Comparison of ENCODE assay signal across 8 cellular contexts in genomic region chr15:56052389-56053045, GRCh38. TPM values are rescaled to one million over a fixed set of nuclear protein-coding genes. Genes with fewer than 3 reads are reported as not detected.
DNase-seq lines count a peak whose midpoint lies in the region; ATAC-seq and TF ChIP-seq lines count a peak whose summit lies in the region.

No MANE protein-coding gene starts in this region.

- no peaks in the 10 kb centered on the region for H3K36me3 Mint-ChIP-seq in MCF 10A (ENCODE audit: insufficient read depth, unreplicated experiment)

- no peak for ATAC-seq in HG02938 (IDR thresholded peaks at IDR 0.05; ENCODE audit: unreplicated experiment)

- 0 out of 2 replicates have a peak, but pooled peaks have one; percentile 22 for TF ChIP-seq CTCF in HEK293 (tag by site-specific recombination; IDR thresholded peaks at IDR 0.05)
- TF ChIP-seq CTCF in MCF 10A (IDR thresholded peaks at IDR 0.05; ENCODE audit: unreplicated experiment) = peak; percentile 51
- peak; percentile 53 to 80 (median 68) for TF ChIP-seq CTCF in tibial nerve (IDR thresholded peaks at IDR 0.05)

- 0 to 11% methylated on average over 2 of the region's 2 CpGs for WGBS in tibial nerve, 2 donors

- peak; percentile 15 for DNase-seq in NCI-H510A treated with DMSO at 0.1 percent for 48 hours (lab: John Stamatoyannopoulos, UW)
- no peak for DNase-seq in NCI-H510A (lab: John Stamatoyannopoulos, UW)
- DNase-seq in NCI-H524 (lab: John Stamatoyannopoulos, UW) = peak; percentile 49 to 79
- DNase-seq in MCF 10A (ENCODE audit: unreplicated experiment) = peak; percentile 58
- peak; percentile 33 for DNase-seq in kidney glomerular epithelial cell (lab: John Stamatoyannopoulos, UW)
- no peak for DNase-seq in tibial nerve (ENCODE audit: low spot score in 2 of 2)

- H3K4me3 ChIP-seq in HEK293 (ENCODE audit: low read depth, low read length) (no peak overlapping the region), tibial nerve (no peak overlapping the region)

- TF ChIP-seq EP300 in tibial nerve (IDR thresholded peaks at IDR 0.05) = no peak

- POLR2A ChIA-PET in HEK293 (lab: Yijun Ruan, JAX) = no interaction called here
- POLR2A ChIA-PET in MCF 10A (lab: Yijun Ruan, JAX) = interaction anchor here (0.8 to 3.2 kb wide), 15 partner anchors 10 to 157 kb away, joined by 3 to 27 read pairs (median 6); partner anchors contain the start of gene NEDD4

- no peak for TF ChIP-seq POLR2A in tibial nerve (IDR thresholded peaks at IDR 0.05)

- H3K36me3 ChIP-seq in HEK293 (ENCODE audit: control insufficient read depth in 2 of 2, insufficient read depth in 1 of 2, low read length in 2 of 2) (no peaks in the 10 kb centered on the region), tibial nerve (no peaks in the 10 kb centered on the region)

- peaks cover 15% of the 10 kb centered on the region for H3K4me1 Mint-ChIP-seq in MCF 10A (ENCODE audit: insufficient read depth, unreplicated experiment)

- no peak overlapping the region for H3K27ac ChIP-seq in HEK293 (ENCODE audit: extremely low read depth, low read depth, low read length)
- H3K27ac ChIP-seq in tibial nerve = no peak overlapping the region

- H3K9me3 ChIP-seq in HEK293 (ENCODE audit: control insufficient read depth, insufficient read depth, low read depth, low read length) = no peaks in the 10 kb centered on the region
- H3K9me3 ChIP-seq in tibial nerve = no peaks in the 10 kb centered on the region

- no TSS peak for BruUV-seq in MCF 10A (replicated peaks; lab: Mats Ljungman, UMichigan)

- intact Hi-C loops in MCF 10A (cut with micrococcal nuclease) = loop anchor here (1.0 kb wide), 4 partner anchors 59 to 404 kb away; partner anchors contain the start of gene NEDD4

- no peak overlapping the region for H3K4me3 Mint-ChIP-seq in MCF 10A (ENCODE audit: unreplicated experiment)

- H3K27ac Mint-ChIP-seq in MCF 10A (ENCODE audit: low read depth, unreplicated experiment) = no peak overlapping the region

- CTCF ChIA-PET in HEK293 (lab: Yijun Ruan, JAX) = interaction anchor here (0.6 to 2.2 kb wide), 13 partner anchors 9 to 332 kb away, joined by 3 to 11 read pairs (median 3); no protein-coding TSS in a partner anchor
- CTCF ChIA-PET in MCF 10A (lab: Yijun Ruan, JAX) = interaction anchor here (0.6 to 5.2 kb wide), 20 partner anchors 8 to 404 kb away, joined by 3 to 79 read pairs (median 4); partner anchors contain the start of gene NEDD4

- H3K4me1 ChIP-seq in HEK293 (ENCODE audit: control insufficient read depth, insufficient read depth, low read length) (no peaks in the 10 kb centered on the region), tibial nerve (no peaks in the 10 kb centered on the region)

- H3K27me3 ChIP-seq in tibial nerve = no peaks in the 10 kb centered on the region

- H3K9me3 Mint-ChIP-seq in MCF 10A (ENCODE audit: unreplicated experiment) = no peaks in the 10 kb centered on the region

- H3K27me3 Mint-ChIP-seq in MCF 10A (ENCODE audit: insufficient read depth, unreplicated experiment) = no peaks in the 10 kb centered on the region

TF ChIP-seq in HEK293, 187 proteins besides CTCF, POLR2A, EP300 and RAD21 (continues in another document):
- no peak for TF ChIP-seq ZNF558 (tag by site-specific recombination; IDR thresholded peaks at IDR 0.05)
- no peak for TF ChIP-seq ZBTB17 (tag by site-specific recombination; IDR thresholded peaks at IDR 0.05)
- TF ChIP-seq ZNF274 (IDR thresholded peaks at IDR 0.05; ENCODE audit: low read length) = no peak
- no peak for TF ChIP-seq ZNF274 (tag by site-specific recombination; IDR thresholded peaks at IDR 0.05; ENCODE audit: borderline replicate concordance)
- no peak for TF ChIP-seq GLIS1 (tag by site-specific recombination; IDR thresholded peaks at IDR 0.05)
- TF ChIP-seq, protein P1, sequence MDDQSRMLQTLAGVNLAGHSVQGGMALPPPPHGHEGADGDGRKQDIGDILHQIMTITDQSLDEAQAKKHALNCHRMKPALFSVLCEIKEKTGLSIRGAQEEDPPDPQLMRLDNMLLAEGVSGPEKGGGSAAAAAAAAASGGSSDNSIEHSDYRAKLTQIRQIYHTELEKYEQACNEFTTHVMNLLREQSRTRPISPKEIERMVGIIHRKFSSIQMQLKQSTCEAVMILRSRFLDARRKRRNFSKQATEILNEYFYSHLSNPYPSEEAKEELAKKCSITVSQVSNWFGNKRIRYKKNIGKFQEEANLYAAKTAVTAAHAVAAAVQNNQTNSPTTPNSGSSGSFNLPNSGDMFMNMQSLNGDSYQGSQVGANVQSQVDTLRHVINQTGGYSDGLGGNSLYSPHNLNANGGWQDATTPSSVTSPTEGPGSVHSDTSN (CRISPR knock-in tag; IDR thresholded peaks at IDR 0.05) = no peak
- TF ChIP-seq ZFP69B (tag by site-specific recombination; IDR thresholded peaks at IDR 0.05) = no peak
- TF ChIP-seq, protein P2, sequence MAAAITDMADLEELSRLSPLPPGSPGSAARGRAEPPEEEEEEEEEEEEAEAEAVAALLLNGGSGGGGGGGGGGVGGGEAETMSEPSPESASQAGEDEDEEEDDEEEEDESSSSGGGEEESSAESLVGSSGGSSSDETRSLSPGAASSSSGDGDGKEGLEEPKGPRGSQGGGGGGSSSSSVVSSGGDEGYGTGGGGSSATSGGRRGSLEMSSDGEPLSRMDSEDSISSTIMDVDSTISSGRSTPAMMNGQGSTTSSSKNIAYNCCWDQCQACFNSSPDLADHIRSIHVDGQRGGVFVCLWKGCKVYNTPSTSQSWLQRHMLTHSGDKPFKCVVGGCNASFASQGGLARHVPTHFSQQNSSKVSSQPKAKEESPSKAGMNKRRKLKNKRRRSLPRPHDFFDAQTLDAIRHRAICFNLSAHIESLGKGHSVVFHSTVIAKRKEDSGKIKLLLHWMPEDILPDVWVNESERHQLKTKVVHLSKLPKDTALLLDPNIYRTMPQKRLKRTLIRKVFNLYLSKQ (tag by site-specific recombination; IDR thresholded peaks at IDR 0.05; ENCODE audit: borderline replicate concordance) = no peak
- no peak for TF ChIP-seq OSR2 (tag by site-specific recombination; IDR thresholded peaks at IDR 0.05)
- TF ChIP-seq ZNF654 (tag by site-specific recombination; IDR thresholded peaks at IDR 0.05; ENCODE audit: low read depth) = peak; percentile 65
- no peak for TF ChIP-seq ZNF266 (tag by site-specific recombination; IDR thresholded peaks at IDR 0.05; ENCODE audit: low read depth)
- peak; percentile 30; the same call in 1 of the 2 replicates for TF ChIP-seq PRDM10 (tag by site-specific recombination; IDR thresholded peaks at IDR 0.05)
- no peak for TF ChIP-seq ZNF501 (tag by site-specific recombination; IDR thresholded peaks at IDR 0.05)
- TF ChIP-seq KLF1 (tag by site-specific recombination; IDR thresholded peaks at IDR 0.05) = no peak
- no peak for TF ChIP-seq ZNF133 (tag by site-specific recombination; IDR thresholded peaks at IDR 0.05)
- TF ChIP-seq ZSCAN16 (tag by site-specific recombination; IDR thresholded peaks at IDR 0.05) = no peak
- TF ChIP-seq ZBTB20 (tag by site-specific recombination; IDR thresholded peaks at IDR 0.05) = peak; percentile 71
- no peak for TF ChIP-seq ZNF211 (tag by site-specific recombination; IDR thresholded peaks at IDR 0.05; ENCODE audit: low read depth)
- no peak for TF ChIP-seq ZNF391 (tag by site-specific recombination; IDR thresholded peaks at IDR 0.05; ENCODE audit: borderline replicate concordance, low read depth)
- TF ChIP-seq BCL6B (tag by site-specific recombination; IDR thresholded peaks at IDR 0.05) = no peak
- no peak for TF ChIP-seq ZNF311 (tag by site-specific recombination; IDR thresholded peaks at IDR 0.05; ENCODE audit: borderline replicate concordance)
- TF ChIP-seq ZNF629 (tag by site-specific recombination; IDR thresholded peaks at IDR 0.05) = no peak
- 0 out of 2 replicates have a peak, but pooled peaks have one; percentile 23 for TF ChIP-seq ZNF335 (tag by site-specific recombination; conservative IDR thresholded peaks at IDR 0.05)
- TF ChIP-seq ZBTB21 (tag by site-specific recombination; IDR thresholded peaks at IDR 0.05) = no peak
- no peak for TF ChIP-seq ZNF16 (tag by site-specific recombination; IDR thresholded peaks at IDR 0.05; ENCODE audit: low read depth)

RNA-seq across cellular contexts. Expression of gene NEDD4, which starts 59.1 kb away (rescaled TPM):
- total RNA-seq in MCF 10A (2022) (57.7 and 60.3 TPM in 2 replicates), tibial nerve (10 to 100 TPM in 3 of 4 donors, 1 to 10 TPM in 1; 8.4 to 12.9 (median 12.2) TPM)

Comparison
In these comparisons a context has a peak if more than half of its experiments do, and no peak if none do; other contexts are left out.
1. DNase-seq: peak in NCI-H510A treated with DMSO at 0.1 percent for 48 hours (single experiment), NCI-H524 (2 of 2), MCF 10A (single experiment) and kidney glomerular epithelial cell (single experiment); none in NCI-H510A (single experiment) and tibial nerve (0 of 2).
2. Peak in every context shown above with its lines, with median percentiles within 50 percentile points of each other: CTCF ChIP-seq.